Comparison of ENCODE assay signal across 8 cellular contexts in genomic region chr20:37179671-37180524, GRCh38. TPM values are rescaled to one million over a fixed set of nuclear protein-coding genes. Genes with fewer than 3 reads are reported as not detected.
DNase-seq lines count a peak whose midpoint lies in the region; ATAC-seq and TF ChIP-seq lines count a peak whose summit lies in the region.

No MANE protein-coding gene starts in this region.

- no peaks in the 10 kb centered on the region for H3K27me3 Mint-ChIP-seq in activated CD8-positive, alpha-beta T cell treated with anti-CD3 and anti-CD28 coated beads for 36 hours

- H3K27ac ChIP-seq in HL-60 (replicated peaks), result peak overlapping the region; percentile 100
- H3K27ac ChIP-seq in gastrocnemius medialis, result peak overlapping the region; percentile 94 to 98 (median 98)

- intact Hi-C loops in activated CD8-positive, alpha-beta T cell treated with anti-CD3 and anti-CD28 coated beads for 36 hours (cut with micrococcal nuclease), result no loop called here
- intact Hi-C loops in gastrocnemius medialis (cut with DNase I; ENCODE audit: low total_unique reads), result loop anchor here (1.0 to 2.0 kb wide), 2 partner anchors 83 to 347 kb away; partner anchors contain the start of gene BLCAP

- peak overlapping the region; percentile 91 for H3K4me3 Mint-ChIP-seq in activated CD8-positive, alpha-beta T cell treated with anti-CD3 and anti-CD28 coated beads for 36 hours

- H3K27me3 ChIP-seq in BE2C (no peaks in the 10 kb centered on the region), HL-60 (ENCODE audit: insufficient read depth, poor library complexity, severe bottlenecking) (no peaks in the 10 kb centered on the region), gastrocnemius medialis (no peaks in the 10 kb centered on the region)

- H3K4me1 Mint-ChIP-seq in activated CD8-positive, alpha-beta T cell treated with anti-CD3 and anti-CD28 coated beads for 36 hours (ENCODE audit: low read depth), result peaks cover 42% of the 10 kb centered on the region

- H3K36me3 ChIP-seq in BE2C, result peaks cover 29% of the 10 kb centered on the region
- H3K36me3 ChIP-seq in gastrocnemius medialis, result peaks cover 0 to 10% of the 10 kb centered on the region in 2 donors

- H3K36me3 Mint-ChIP-seq in activated CD8-positive, alpha-beta T cell treated with anti-CD3 and anti-CD28 coated beads for 36 hours (ENCODE audit: low read depth), result peaks cover 39% of the 10 kb centered on the region

- H3K4me1 ChIP-seq in BE2C (no peaks in the 10 kb centered on the region), gastrocnemius medialis (peaks cover 30 to 38% of the 10 kb centered on the region in 2 donors)

- CTCF ChIA-PET in activated CD8-positive, alpha-beta T cell treated with anti-CD3 and anti-CD28 coated beads for 36 hours (lab: Charles Lee), result interaction anchor here (0.6 to 8.9 kb wide), 2 partner anchors 13 to 148 kb away, joined by 3 to 123 read pairs; no protein-coding TSS in a partner anchor

- H3K27ac Mint-ChIP-seq in activated CD8-positive, alpha-beta T cell treated with anti-CD3 and anti-CD28 coated beads for 36 hours, result peak overlapping the region; percentile 98

- TF ChIP-seq CTCF in BE2C (IDR thresholded peaks at IDR 0.05; ENCODE audit: low read depth, low read length) (no peak), HL-60 (IDR thresholded peaks at IDR 0.05; ENCODE audit: insufficient read depth, low read length) (no peak), gastrocnemius medialis (IDR thresholded peaks at IDR 0.05 in 4 of 5, conservative IDR thresholded peaks at IDR 0.05 in 1 of 5) (no peak)
- TF ChIP-seq CTCF in activated CD8-positive, alpha-beta T cell treated with anti-CD3 and anti-CD28 coated beads for 36 hours (IDR thresholded peaks at IDR 0.05), result no peak

- peak overlapping the region; percentile 77 for H3K4me3 ChIP-seq in BE2C (ENCODE audit: low read depth, low read length)
- H3K4me3 ChIP-seq in HL-60 (replicated peaks; ENCODE audit: insufficient read depth, low read length), result peak overlapping the region; percentile 92
- peak overlapping the region; percentile 69 to 95 (median 84) for H3K4me3 ChIP-seq in gastrocnemius medialis

- H3K9me3 Mint-ChIP-seq in activated CD8-positive, alpha-beta T cell treated with anti-CD3 and anti-CD28 coated beads for 36 hours, result no peaks in the 10 kb centered on the region

- in situ Hi-C loops in gastrocnemius medialis (cut with MboI; ENCODE audit: low sequenced_read_pairs in 4 of 4), result loop anchor here in 1 of 4 donors (25.0 kb wide), 1 partner anchor 807 kb away; no protein-coding TSS in a partner anchor

- H3K9me3 ChIP-seq in BE2C, result no peaks in the 10 kb centered on the region
- no peaks in the 10 kb centered on the region for H3K9me3 ChIP-seq in gastrocnemius medialis

- DNase-seq in BE2C (no peak), HL-60 (ENCODE audit: low read depth in 1 of 2, low spot score in 1 of 2) (peak; percentile 36 to 59), glomerular visceral epithelial cell (ENCODE audit: extremely low spot score) (peak; percentile 40), gastrocnemius medialis (peak in 1 of 2 donors; percentile 16), NCI-H2227 (lab: John Stamatoyannopoulos, UW; ENCODE audit: unreplicated experiment) (no peak)
- peak; percentile 8 for DNase-seq in activated CD8-positive, alpha-beta T cell treated with anti-CD3 and anti-CD28 coated beads for 36 hours
- DNase-seq in activated CD4-positive, CD25-positive, alpha-beta regulatory T cell treated with anti-CD3 and anti-CD28 coated beads, Interleukin-2, amount 50 U/mL, for 72 hours, result no peak
- no peak for DNase-seq in activated CD8-positive, alpha-beta memory T cell treated with anti-CD3 and anti-CD28 coated beads, Interleukin-2, amount 50 U/mL, for 48 hours

- POLR2A ChIA-PET in activated CD8-positive, alpha-beta T cell treated with anti-CD3 and anti-CD28 coated beads for 36 hours (lab: Charles Lee), result interaction anchor here (0.7 to 2.3 kb wide), 5 partner anchors 11 to 607 kb away, joined by 3 to 30 read pairs (median 3); partner anchors contain the start of genes RBL1 and TGIF2

- TF ChIP-seq POLR2A in gastrocnemius medialis (IDR thresholded peaks at IDR 0.05), result no peak

- no peak for ATAC-seq in activated CD8-positive, alpha-beta T cell treated with anti-CD3 and anti-CD28 coated beads for 36 hours
- peak; percentile 53 to 66 for ATAC-seq in gastrocnemius medialis

RNA-seq across cellular contexts. Expression of gene MROH8, which starts 0.6 kb away (rescaled TPM):
- not detected for polyA plus RNA-seq in BE2C (2012; ENCODE audit: insufficient read depth, insufficient read length, low read depth)
- 1 to 10 TPM; 2.1 to 3.1 TPM for total RNA-seq in activated CD8-positive, alpha-beta T cell treated with anti-CD3 and anti-CD28 coated beads for 36 hours
- total RNA-seq in gastrocnemius medialis, result 1 to 10 TPM; 1.4 to 4.4 (median 3.0) TPM

RNA-seq across cellular contexts. Expression of gene RPN2, which starts 0.8 kb away (rescaled TPM):
- polyA plus RNA-seq in BE2C (2012; ENCODE audit: insufficient read depth, insufficient read length, low read depth), result 296 TPM
- 100 to 1,000 TPM; 103 to 107 TPM for total RNA-seq in activated CD8-positive, alpha-beta T cell treated with anti-CD3 and anti-CD28 coated beads for 36 hours
- total RNA-seq in gastrocnemius medialis, result 100 to 1,000 TPM in 3 of 4 donors, 10 to 100 TPM in 1; 85.7 to 132 (median 127) TPM

Comparison
In these comparisons a context has a peak if more than half of its experiments do, and no peak if none do; other contexts are left out.
1. DNase-seq: peak in HL-60 (2 of 2), activated CD8-positive, alpha-beta T cell treated with anti-CD3 and anti-CD28 coated beads for 36 hours (single experiment) and glomerular visceral epithelial cell (single experiment); none in BE2C (single experiment), NCI-H2227 (single experiment), activated CD4-positive, CD25-positive, alpha-beta regulatory T cell treated with anti-CD3 and anti-CD28 coated beads, Interleukin-2, amount 50 U/mL, for 72 hours (single experiment) and activated CD8-positive, alpha-beta memory T cell treated with anti-CD3 and anti-CD28 coated beads, Interleukin-2, amount 50 U/mL, for 48 hours (single experiment).
2. Peak in every context shown above with its lines, with median percentiles within 50 percentile points of each other: H3K4me3 ChIP-seq.